34 cellular contexts compared by ENCODE assay signal in genomic region chr7:37435156-37435555, GRCh38.
"Had no signal": no experiment of that assay in that cellular context is flagged by ENCODE, and none has a peak within 500 bp of the region (broad histone marks: within the 10 kb centered on the region; RNA-seq: fewer than 3 reads in every experiment).

No MANE protein-coding gene starts in this region.

- H3K27me3 ChIP-seq: brain microvascular endothelial cell had no signal

- H3K27me3 Mint-ChIP-seq: activated B cell treated with CpG ODN at 0.5 μM for 24 hours; activated CD4-positive, alpha-beta memory T cell treated with anti-CD3 and anti-CD28 coated beads for 36 hours; activated naive CD8-positive, alpha-beta T cell treated with anti-CD3 and anti-CD28 coated beads for 36 hours; activated T-helper 17 cell treated with anti-CD3 and anti-CD28 coated beads, Interleukin-2, amount 50 U/mL, for 72 hours; IgD-negative memory B cell; T-cell had no signal

- H3K4me3 Mint-ChIP-seq: activated B cell treated with CpG ODN at 0.5 μM for 24 hours; activated CD4-positive, alpha-beta memory T cell treated with anti-CD3 and anti-CD28 coated beads for 36 hours; activated naive CD8-positive, alpha-beta T cell treated with anti-CD3 and anti-CD28 coated beads for 36 hours; activated T-helper 17 cell treated with anti-CD3 and anti-CD28 coated beads, Interleukin-2, amount 50 U/mL, for 72 hours; IgD-negative memory B cell had no signal

- ATAC-seq: activated T-helper 17 cell treated with anti-CD3 and anti-CD28 coated beads, Interleukin-2, amount 50 U/mL, for 72 hours; Right ventricle myocardium inferior; SK-N-SH treated with all-trans-retinoic acid at 6 μM for 48 hours; T-cell had no signal

- H3K27ac ChIP-seq: brain microvascular endothelial cell, PC-9, RWPE1, VCaP had no signal

- H3K9me3 Mint-ChIP-seq: activated B cell treated with CpG ODN at 0.5 μM for 24 hours; activated CD4-positive, alpha-beta memory T cell treated with anti-CD3 and anti-CD28 coated beads for 36 hours; activated naive CD8-positive, alpha-beta T cell treated with anti-CD3 and anti-CD28 coated beads for 36 hours; activated T-helper 17 cell treated with anti-CD3 and anti-CD28 coated beads, Interleukin-2, amount 50 U/mL, for 72 hours; IgD-negative memory B cell; T-cell had no signal

- H3K36me3 ChIP-seq: brain microvascular endothelial cell had no signal

- DNase-seq: activated B cell treated with CpG ODN at 0.5 μM for 24 hours; activated CD4-positive, alpha-beta memory T cell treated with anti-CD3 and anti-CD28 coated beads for 36 hours; activated CD4-positive, alpha-beta T cell treated with anti-CD3 and anti-CD28 coated beads for 4 hours; activated CD4-positive, alpha-beta T cell treated with anti-CD3 and anti-CD28 coated beads, Interleukin-2, amount 50 U/mL, for 1 hour; activated CD4-positive, CD25-positive, alpha-beta regulatory T cell treated with anti-CD3 and anti-CD28 coated beads, Interleukin-2, amount 50 U/mL, for 72 hours; activated CD8-positive, alpha-beta memory T cell treated with anti-CD3 and anti-CD28 coated beads, Interleukin-2, amount 50 U/mL, for 4 hours; activated effector memory CD4-positive, alpha-beta T cell treated with anti-CD3 and anti-CD28 coated beads, Interleukin-2, amount 50 U/mL, for 16 hours; activated naive CD4-positive, alpha-beta T cell; activated naive CD8-positive, alpha-beta T cell treated with anti-CD3 and anti-CD28 coated beads for 36 hours; activated T-cell treated with anti-CD3 and anti-CD28 coated beads, Interleukin-2, amount 50 U/mL, for 48 hours; amniotic stem cell; aorta; brain microvascular endothelial cell; Karpas-422; KBM-7; NCI-H1048; NCI-H1105 treated with DMSO at 0.1 percent for 48 hours; NCI-H1436; NCI-H1694; NCI-H510A; NCI-H526; NCI-H748 treated with DMSO at 0.1 percent for 48 hours; NK-92 treated with Interleukin-12 subunit alpha and Interleukin-12 subunit beta, amount 100 ng/mL, for 24 hours; PC-9; SIG-M5; T-cell; T-helper 2 cell; T-helper 9 cell had no signal

- H3K27ac Mint-ChIP-seq: activated B cell treated with CpG ODN at 0.5 μM for 24 hours; activated CD4-positive, alpha-beta memory T cell treated with anti-CD3 and anti-CD28 coated beads for 36 hours; activated naive CD8-positive, alpha-beta T cell treated with anti-CD3 and anti-CD28 coated beads for 36 hours had no signal

- H3K4me3 ChIP-seq: PC-9 had no signal
